In genomic region chr4:110352670-110353442, GRCh38 we compare ENCODE assay signal across 24 cellular contexts.
DNase-seq lines count a peak whose midpoint lies in the region; ATAC-seq, FAIRE-seq and TF ChIP-seq lines count a peak whose summit lies in the region.
"Had no signal": no experiment of that assay in that cellular context is flagged by ENCODE, and none has a peak within 500 bp of the region (broad histone marks: within the 10 kb centered on the region; RNA-seq: fewer than 3 reads in every experiment).

No MANE protein-coding gene starts in this region.

- H3K9me3 ChIP-seq in A549, result no peaks in the 10 kb centered on the region
- H3K9me3 ChIP-seq in K562 (replicated peaks; ENCODE audit: control insufficient read depth, insufficient read depth, low read depth, low read length), result no peaks in the 10 kb centered on the region
- no peaks in the 10 kb centered on the region for H3K9me3 ChIP-seq in left lung
- H3K9me3 ChIP-seq: BLaER1, HAP-1 had no signal

- no peak overlapping the region for H2AFZ ChIP-seq in K562 (ENCODE audit: low read depth, low read length)

- H3K27ac Mint-ChIP-seq in activated T-cell treated with anti-CD3 and anti-CD28 coated beads, Interleukin-2, amount 50 U/mL, for 24 hours, result no peak overlapping the region
- H3K27ac Mint-ChIP-seq: B cell; CD4-positive, alpha-beta T cell; HFFc6 had no signal

- no peak overlapping the region for H3K4me3 ChIP-seq in A549
- H3K4me3 ChIP-seq in K562, result no peak overlapping the region
- no peak overlapping the region for H3K4me3 ChIP-seq in left lung
- H3K4me3 ChIP-seq: BLaER1, GM12878, HAP-1 had no signal

- H3K4me2 ChIP-seq in A549, result no peak overlapping the region
- H3K4me2 ChIP-seq in K562 (ENCODE audit: insufficient read depth, low read length), result no peak overlapping the region
- H3K4me2 ChIP-seq: BLaER1 had no signal

- TF ChIP-seq POLR2A in A549 (IDR thresholded peaks at IDR 0.05; ENCODE audit: low read length) (no peak), K562 (conservative IDR thresholded peaks at IDR 0.05) (no peak)

- no peaks in the 10 kb centered on the region for H3K4me1 Mint-ChIP-seq in activated T-cell treated with anti-CD3 and anti-CD28 coated beads, Interleukin-2, amount 50 U/mL, for 24 hours (ENCODE audit: low read depth)
- no peaks in the 10 kb centered on the region for H3K4me1 Mint-ChIP-seq in activated T-cell treated with anti-CD3 and anti-CD28 coated beads, Interleukin-2, amount 50 U/mL, for 4 hours (ENCODE audit: low read depth)
- H3K4me1 Mint-ChIP-seq: B cell; CD8-positive, alpha-beta memory T cell had no signal

- peaks cover 13% of the 10 kb centered on the region for H3K27me3 Mint-ChIP-seq in activated T-cell treated with anti-CD3 and anti-CD28 coated beads, Interleukin-2, amount 50 U/mL, for 24 hours
- H3K27me3 Mint-ChIP-seq in activated T-cell treated with anti-CD3 and anti-CD28 coated beads, Interleukin-2, amount 50 U/mL, for 4 hours (ENCODE audit: low read depth), result peaks cover 10% of the 10 kb centered on the region
- H3K27me3 Mint-ChIP-seq: B cell had no signal

- TF ChIP-seq RAD21 in A549 (conservative IDR thresholded peaks at IDR 0.05 in 1 of 2, IDR thresholded peaks at IDR 0.05 in 1 of 2), result no peak
- TF ChIP-seq RAD21 in K562 (CRISPR knock-in tag; conservative IDR thresholded peaks at IDR 0.05 in 1 of 2, IDR thresholded peaks at IDR 0.05 in 1 of 2), result no peak

- DNase-seq in A549 (ENCODE audit: low read depth in 1 of 2, low spot score in 1 of 2) (no peak), CD1c-positive myeloid dendritic cell (ENCODE audit: extremely low spot score) (peak; percentile 52), MV-4-11 (lab: John Stamatoyannopoulos, UW) (peak; percentile 15), K562 (ENCODE audit: extremely low read depth in 1 of 4, low spot score in 3 of 4) (no peak), left lobe of liver (ENCODE audit: low spot score) (no peak), left lung (no peak)
- DNase-seq in activated T-cell treated with anti-CD3 and anti-CD28 coated beads, Interleukin-2, amount 50 U/mL, for 24 hours, result no peak
- no peak for DNase-seq in activated T-cell treated with anti-CD3 and anti-CD28 coated beads, Interleukin-2, amount 50 U/mL, for 4 hours
- DNase-seq: CD4-positive, alpha-beta T cell; CD8-positive, alpha-beta memory T cell; DMS 273 treated with DMSO at 0.1 percent for 48 hours; DMS79; EL; GDM1; GOT3; HFFc6 had no signal

- 17% methylated on average over 5 of the region's 5 CpGs for WGBS in A549 (ENCODE audit: missing lambda C conversion rate)
- 3% methylated on average over 5 of the region's 5 CpGs for WGBS in K562 (ENCODE audit: insufficient coverage, low coverage, missing lambda C conversion rate)

- H3K9me1 ChIP-seq in K562 (ENCODE audit: control insufficient read depth, insufficient read depth, low read length), result no peaks in the 10 kb centered on the region

- no TSS peak for BruUV-seq in K562 (replicated peaks; lab: Mats Ljungman, UMichigan)

- in situ Hi-C loops in K562 (cut with MboI), result no loop called here

- H3K27ac ChIP-seq in A549 (no peak overlapping the region), K562 (ENCODE audit: extremely low read depth, low read depth, low read length) (no peak overlapping the region), left lung (no peak overlapping the region)
- H3K27ac ChIP-seq: BLaER1, C4-2B had no signal

- H3K36me3 ChIP-seq in K562 (ENCODE audit: control insufficient read depth, insufficient read depth, low read length) (no peaks in the 10 kb centered on the region), left lung (no peaks in the 10 kb centered on the region)
- H3K36me3 ChIP-seq: BLaER1, HAP-1 had no signal

- POLR2A ChIA-PET in A549 (lab: Yijun Ruan, JAX) (no interaction called here), K562 (lab: Yijun Ruan, JAX) (interaction anchor here (0.8 kb wide), 1 partner anchor 12 kb away, joined by 3 read pairs; no protein-coding TSS in a partner anchor)

- no peak for TF ChIP-seq EP300 in A549 (IDR thresholded peaks at IDR 0.05)
- no peak for TF ChIP-seq EP300 in K562 (IDR thresholded peaks at IDR 0.05; ENCODE audit: low read length)

- FAIRE-seq in A549 (lab: Jason Lieb, UNC) (no peak), K562 (lab: Jason Lieb, UNC) (no peak)
- FAIRE-seq: D721Med, GM12878, GM18507, H54 had no signal

- H4K20me1 ChIP-seq in K562 (replicated peaks; ENCODE audit: control insufficient read depth, insufficient read depth, low read length), result no peaks in the 10 kb centered on the region
- H4K20me1 ChIP-seq: BLaER1 had no signal

- intact Hi-C loops in K562 (cut with micrococcal nuclease) (no loop called here), left lung (cut with DNase I) (no loop called here)

- H3K4me3 Mint-ChIP-seq in activated T-cell treated with anti-CD3 and anti-CD28 coated beads, Interleukin-2, amount 50 U/mL, for 24 hours, result no peak overlapping the region
- H3K4me3 Mint-ChIP-seq in activated T-cell treated with anti-CD3 and anti-CD28 coated beads, Interleukin-2, amount 50 U/mL, for 4 hours, result no peak overlapping the region
- H3K4me3 Mint-ChIP-seq: B cell; CD4-positive, alpha-beta T cell; CD8-positive, alpha-beta memory T cell; HFFc6 had no signal

- CTCF ChIA-PET in A549 (lab: Yijun Ruan, JAX) (no interaction called here), K562 (lab: Yijun Ruan, JAX; ENCODE audit: low intra/inter-chr PET ratio) (no interaction called here)

- H3K9me3 Mint-ChIP-seq in activated T-cell treated with anti-CD3 and anti-CD28 coated beads, Interleukin-2, amount 50 U/mL, for 24 hours, result no peaks in the 10 kb centered on the region
- no peaks in the 10 kb centered on the region for H3K9me3 Mint-ChIP-seq in activated T-cell treated with anti-CD3 and anti-CD28 coated beads, Interleukin-2, amount 50 U/mL, for 4 hours
- H3K9me3 Mint-ChIP-seq: CD4-positive, alpha-beta T cell; HFFc6 had no signal

- H3K36me3 Mint-ChIP-seq in activated T-cell treated with anti-CD3 and anti-CD28 coated beads, Interleukin-2, amount 50 U/mL, for 24 hours (ENCODE audit: low read depth), result no peaks in the 10 kb centered on the region
- no peaks in the 10 kb centered on the region for H3K36me3 Mint-ChIP-seq in activated T-cell treated with anti-CD3 and anti-CD28 coated beads, Interleukin-2, amount 50 U/mL, for 4 hours (ENCODE audit: insufficient read depth)
- H3K36me3 Mint-ChIP-seq: CD8-positive, alpha-beta memory T cell had no signal

- no peak for ATAC-seq in A549
- ATAC-seq in K562, result no peak
- no peak for ATAC-seq in activated T-cell treated with anti-CD3 and anti-CD28 coated beads, Interleukin-2, amount 50 U/mL, for 4 hours
- no peak for ATAC-seq in left lobe of liver
- ATAC-seq in left lung, result no peak
- ATAC-seq: GM12878 had no signal

- TF ChIP-seq CTCF in A549 (IDR thresholded peaks at IDR 0.05) (no peak), K562 (IDR thresholded peaks at IDR 0.05 in 2 of 3, conservative IDR thresholded peaks at IDR 0.05 in 1 of 3; ENCODE audit: insufficient read depth in 2 of 3, low read depth in 1 of 3, low read length in 3 of 3) (no peak), left lung (IDR thresholded peaks at IDR 0.05) (no peak)

- no peak overlapping the region for H3K9ac ChIP-seq in K562 (ENCODE audit: insufficient read depth in 1 of 2, low read depth in 2 of 2, low read length in 2 of 2)
- H3K9ac ChIP-seq: BLaER1 had no signal

- H3K4me1 ChIP-seq in A549, result no peaks in the 10 kb centered on the region
- H3K4me1 ChIP-seq in K562 (replicated peaks in 1 of 2; ENCODE audit: control insufficient read depth in 2 of 2, insufficient read depth in 2 of 2, low read length in 2 of 2), result no peaks in the 10 kb centered on the region
- H3K4me1 ChIP-seq in left lung, result no peaks in the 10 kb centered on the region
- H3K4me1 ChIP-seq: BLaER1, HAP-1 had no signal

- peaks cover 0 to 9% of the 10 kb centered on the region in 2 experiments; a peak in 2 of 5 replicates for H3K27me3 ChIP-seq in K562 (ENCODE audit: control insufficient read depth in 2 of 2, insufficient read depth in 2 of 2, low read length in 2 of 2)
- H3K27me3 ChIP-seq in left lung, result no peaks in the 10 kb centered on the region
- H3K27me3 ChIP-seq: BLaER1 had no signal

- no peaks in the 10 kb centered on the region for H3K79me2 ChIP-seq in K562 (ENCODE audit: control insufficient read depth, insufficient read depth, low read length)

TF ChIP-seq in A549, 52 proteins besides CTCF, POLR2A, EP300 and RAD21:
- TF ChIP-seq ZFP36 (IDR thresholded peaks at IDR 0.05; ENCODE audit: borderline replicate concordance, partially characterized antibody), result no peak
- TF ChIP-seq MAFK (IDR thresholded peaks at IDR 0.05; ENCODE audit: partially characterized antibody), result peak; percentile 26
- TF ChIP-seq FOXS1 (CRISPR knock-in tag; IDR thresholded peaks at IDR 0.05), result no peak
TF ChIP-seq in A549: peak in this region for 1.

TF ChIP-seq in K562, 482 proteins besides CTCF, POLR2A, EP300 and RAD21:
- TF ChIP-seq SMAD3 (CRISPR knock-in tag; conservative IDR thresholded peaks at IDR 0.05) (no peak), ZFX (CRISPR knock-in tag; IDR thresholded peaks at IDR 0.05) (no peak), HSF4 (CRISPR knock-in tag; IDR thresholded peaks at IDR 0.05; ENCODE audit: borderline replicate concordance) (no peak), C11orf30 (IDR thresholded peaks at IDR 0.05; ENCODE audit: low read depth) (peak; percentile 52; the same call in 1 of the 2 replicates), MAFG (tag; conservative IDR thresholded peaks at IDR 0.05) (peak; percentile 21; the same call in 1 of the 2 replicates), NFE2 (IDR thresholded peaks at IDR 0.05; ENCODE audit: low read depth) (no peak), ZNF316 (IDR thresholded peaks at IDR 0.05) (peak; percentile 84)

Comparison
In these comparisons a context has a peak if more than half of its experiments do, and no peak if none do; other contexts are left out.
1. DNase-seq: peak in CD1c-positive myeloid dendritic cell (single experiment) and MV-4-11 (single experiment); none in A549 (0 of 2), K562 (0 of 4), activated T-cell treated with anti-CD3 and anti-CD28 coated beads, Interleukin-2, amount 50 U/mL, for 24 hours (single experiment), activated T-cell treated with anti-CD3 and anti-CD28 coated beads, Interleukin-2, amount 50 U/mL, for 4 hours (single experiment), left lobe of liver (single experiment) and left lung (0 of 2).
2. Of the 35 proteins assayed by ChIP-seq in both K562 and A549: peak only in K562: none; only in A549: MAFK; in both: none; in neither: 34.